13 cellular contexts compared by ENCODE assay signal in genomic region chrX:34653811-34654210, GRCh38. TPM values are rescaled to one million over a fixed set of nuclear protein-coding genes. Genes with fewer than 3 reads are reported as not detected.
A peak's percentile ranks its signal among the peaks of the same experiment; 100 is the strongest.
DNase-seq lines count a peak whose midpoint lies in the region; ATAC-seq, FAIRE-seq and TF ChIP-seq lines count a peak whose summit lies in the region.
"Had no signal": no experiment of that assay in that cellular context is flagged by ENCODE, and none has a peak within 500 bp of the region (broad histone marks: within the 10 kb centered on the region; RNA-seq: fewer than 3 reads in every experiment).

No MANE protein-coding gene starts in this region.

- no peaks in the 10 kb centered on the region for H3F3A ChIP-seq in neural cell (ENCODE audit: insufficient read depth, low read length, poor library complexity, severe bottlenecking)

- CTCF ChIA-PET in HepG2 (lab: Yijun Ruan, JAX; ENCODE audit: low intra/inter-chr PET ratio, low total read pairs), result no interaction called here

- DNase-seq in HepG2 (ENCODE audit: low spot score) (no peak), esophagus muscularis mucosa (ENCODE audit: extremely low spot score) (no peak), aorta (no peak), NCI-H2107 treated with DMSO at 0.1 percent for 48 hours (lab: John Stamatoyannopoulos, UW; ENCODE audit: unreplicated experiment) (no peak)
- DNase-seq: activated CD4-positive, alpha-beta T cell treated with anti-CD3 and anti-CD28 coated beads for 1 hour; AML-193; foreskin melanocyte; NCI-H187; stimulated activated CD4-positive, alpha-beta T cell treated with anti-CD3 and anti-CD28 coated beads, Interleukin-4, amount 100 ng/mL, for 4 hours had no signal

- no peak for FAIRE-seq in HepG2 (lab: Jason Lieb, UNC)

- H3K79me2 ChIP-seq in HepG2 (ENCODE audit: insufficient read depth, low read length) (no peaks in the 10 kb centered on the region), neural cell (replicated peaks; ENCODE audit: insufficient read depth, low read length) (peaks cover 57% of the 10 kb centered on the region)

- intact Hi-C loops in HepG2 (cut with micrococcal nuclease; ENCODE audit: unreplicated experiment) (no loop called here), esophagus muscularis mucosa (cut with DNase I) (loop anchor here (10.0 kb wide), 1 partner anchor 231 kb away; no protein-coding TSS in a partner anchor), aorta (cut with DNase I) (loop anchor here (10.0 kb wide), 2 partner anchors 221 to 231 kb away; no protein-coding TSS in a partner anchor)

- no peak overlapping the region for H3K4me2 ChIP-seq in HepG2 (ENCODE audit: low read depth, low read length)
- H3K4me2 ChIP-seq in neural cell (ENCODE audit: low read length), result peak overlapping the region; percentile 78

- peak overlapping the region; percentile 23 to 72 (median 42) for H3K4me3 ChIP-seq in liver (ENCODE audit: low read depth in 1 of 3, low read length in 3 of 3)
- H3K4me3 ChIP-seq in HepG2 (replicated peaks in 1 of 3; ENCODE audit: insufficient read depth in 1 of 3, low read depth in 2 of 3, low read length in 3 of 3), result no peak overlapping the region
- peak overlapping the region; percentile 69 to 84 (median 70) for H3K4me3 ChIP-seq in esophagus muscularis mucosa
- peak overlapping the region; percentile 75 for H3K4me3 ChIP-seq in neural cell (ENCODE audit: low read length)
- peak overlapping the region; percentile 89 to 92 for H3K4me3 ChIP-seq in aorta (ENCODE audit: low read length in 2 of 2)

- H3K4me1 ChIP-seq in liver (ENCODE audit: control insufficient read depth in 4 of 4, insufficient read depth in 4 of 4, low read length in 3 of 4) (peaks cover 0 to 7% (median 0%) of the 10 kb centered on the region in 4 donors), HepG2 (ENCODE audit: insufficient read depth, low read length) (no peaks in the 10 kb centered on the region), esophagus muscularis mucosa (peaks cover 3 to 33% (median 11%) of the 10 kb centered on the region in 4 donors), aorta (ENCODE audit: control insufficient read depth in 1 of 2, insufficient read depth in 2 of 2, low read length in 2 of 2) (peaks cover 0 to 2% of the 10 kb centered on the region in 2 donors)

- TF ChIP-seq RAD21 in liver (IDR thresholded peaks at IDR 0.05) (no peak), HepG2 (CRISPR knock-in tag; IDR thresholded peaks at IDR 0.05) (no peak), neural cell (conservative IDR thresholded peaks at IDR 0.05) (no peak)

- H3K27ac ChIP-seq in liver (ENCODE audit: low read depth in 1 of 2, low read length in 2 of 2) (peak overlapping the region; percentile 31 to 67), HepG2 (ENCODE audit: extremely low read length, insufficient read depth, low read length) (no peak overlapping the region), esophagus muscularis mucosa (replicated peaks in 1 of 4) (peak overlapping the region; percentile 85 to 90 (median 88)), neural cell (ENCODE audit: low read length) (peak overlapping the region; percentile 66), aorta (ENCODE audit: low read depth in 1 of 2, low read length in 2 of 2) (peak overlapping the region in 1 of 2 donors; percentile 43)

- H4K20me1 ChIP-seq in HepG2 (ENCODE audit: insufficient read depth, low read length) (no peaks in the 10 kb centered on the region), neural cell (ENCODE audit: insufficient read depth) (no peaks in the 10 kb centered on the region)

- no TSS peak for BruUV-seq in HepG2 (replicated peaks; lab: Mats Ljungman, UMichigan)

- POLR2A ChIA-PET in HepG2 (lab: Yijun Ruan, JAX), result no interaction called here

- no peaks in the 10 kb centered on the region for H3K9me2 ChIP-seq in neural cell (ENCODE audit: insufficient read depth, low read length)

- TF ChIP-seq EP300 in HepG2 (IDR thresholded peaks at IDR 0.05; ENCODE audit: low read depth in 2 of 2, low read length in 2 of 2), result no peak
- no peak for TF ChIP-seq EP300 in HepG2 (CRISPR knock-in tag; IDR thresholded peaks at IDR 0.05; ENCODE audit: borderline replicate concordance)
- no peak for TF ChIP-seq EP300 in esophagus muscularis mucosa (IDR thresholded peaks at IDR 0.05)
- TF ChIP-seq EP300 in neural cell (conservative IDR thresholded peaks at IDR 0.05; ENCODE audit: poor library complexity, severe bottlenecking), result no peak

- peak overlapping the region; percentile 27 to 43 for H3K9ac ChIP-seq in liver (ENCODE audit: low read depth in 1 of 2, low read length in 2 of 2)
- no peak overlapping the region for H3K9ac ChIP-seq in HepG2 (ENCODE audit: insufficient read depth, low read depth, low read length)
- H3K9ac ChIP-seq in neural cell (ENCODE audit: low read length), result peak overlapping the region; percentile 72

- no peaks in the 10 kb centered on the region for H3K27me3 ChIP-seq in liver (ENCODE audit: control insufficient read depth in 4 of 4, insufficient read depth in 4 of 4, low read length in 3 of 4)
- H3K27me3 ChIP-seq in HepG2 (ENCODE audit: control insufficient read depth in 1 of 2, insufficient read depth in 2 of 2, low read length in 2 of 2), result no peaks in the 10 kb centered on the region
- H3K27me3 ChIP-seq in esophagus muscularis mucosa, result no peaks in the 10 kb centered on the region
- H3K27me3 ChIP-seq in neural cell (ENCODE audit: insufficient read depth, low read depth, low read length), result no peaks in the 10 kb centered on the region
- no peaks in the 10 kb centered on the region for H3K27me3 ChIP-seq in aorta (ENCODE audit: control insufficient read depth in 1 of 2, insufficient read depth in 2 of 2, low read length in 1 of 2)

- ATAC-seq in HepG2 (no peak), aorta (ENCODE audit: low FRiP score) (no peak), GM21737 (IDR thresholded peaks at IDR 0.05; ENCODE audit: unreplicated experiment) (no peak), HG03095 (IDR thresholded peaks at IDR 0.05; ENCODE audit: unreplicated experiment) (no peak)

- no peak for TF ChIP-seq POLR2A in HepG2 (IDR thresholded peaks at IDR 0.05; ENCODE audit: insufficient read depth in 1 of 2, low read depth in 2 of 2, low read length in 2 of 2)
- no peak for TF ChIP-seq POLR2A in esophagus muscularis mucosa (IDR thresholded peaks at IDR 0.05; ENCODE audit: low read depth)

- no peak overlapping the region for H2AFZ ChIP-seq in HepG2 (ENCODE audit: low read length)
- H2AFZ ChIP-seq in neural cell (ENCODE audit: low read depth, low read length), result no peak overlapping the region

- H3K9me3 ChIP-seq in liver (ENCODE audit: control insufficient read depth in 4 of 4, low read length in 3 of 4), result no peaks in the 10 kb centered on the region
- no peaks in the 10 kb centered on the region for H3K9me3 ChIP-seq in HepG2 (ENCODE audit: low read length)
- H3K9me3 ChIP-seq in esophagus muscularis mucosa, result no peaks in the 10 kb centered on the region
- H3K9me3 ChIP-seq in neural cell (ENCODE audit: low read length), result no peaks in the 10 kb centered on the region
- no peaks in the 10 kb centered on the region for H3K9me3 ChIP-seq in aorta (ENCODE audit: control insufficient read depth, low read length)

- H3K36me3 ChIP-seq in liver (ENCODE audit: control insufficient read depth in 4 of 4, insufficient read depth in 3 of 4, low read depth in 1 of 4, low read length in 3 of 4) (no peaks in the 10 kb centered on the region), HepG2 (replicated peaks in 1 of 2; ENCODE audit: control insufficient read depth in 1 of 2, insufficient read depth in 2 of 2, low read length in 2 of 2) (no peaks in the 10 kb centered on the region), esophagus muscularis mucosa (no peaks in the 10 kb centered on the region), neural cell (ENCODE audit: insufficient read depth, low read length) (no peaks in the 10 kb centered on the region), aorta (ENCODE audit: control insufficient read depth in 1 of 2, insufficient read depth in 2 of 2, low read length in 1 of 2) (no peaks in the 10 kb centered on the region)

- 30% methylated on average over 6 of the region's 6 CpGs for WGBS in liver
- whole genome bisulfite sequencing in HepG2 (ENCODE audit: low lambda C conversion rate), result 48% methylated on average over 6 of the region's 6 CpGs
- 55% methylated on average over 6 of the region's 6 CpGs for WGBS in esophagus muscularis mucosa
- WGBS in aorta, 2 donors, result 8 to 36% methylated on average over 6 of the region's 6 CpGs

- in situ Hi-C loops in HepG2 (cut with HindIII; ENCODE audit: extremely low pct_ligation_motif_present, low pct_unique_long_range_greater_than_20kb), result no loop called here

- TF ChIP-seq CTCF in liver (IDR thresholded peaks at IDR 0.05; ENCODE audit: low read depth, low read length, missing input control) (no peak), HepG2 (CRISPR knock-in tag; IDR thresholded peaks at IDR 0.05) (no peak), esophagus muscularis mucosa (IDR thresholded peaks at IDR 0.05) (no peak), neural cell (IDR thresholded peaks at IDR 0.05; ENCODE audit: poor library complexity, severe bottlenecking) (no peak)

RNA-seq across cellular contexts. Expression of gene TMEM47, which starts 3.3 kb away (rescaled TPM):
- total RNA-seq in liver, result 10 to 100 TPM in 1 of 2 donors, 1 to 10 TPM in 1; 7.1 to 13.4 TPM
- polyA plus RNA-seq in liver, result 10 to 100 TPM in 1 of 2 donors, 1 to 10 TPM in 1; 7.6 to 11.3 TPM
- total RNA-seq in HepG2 (2016; rRNA removed; fragmentation: Illumina TruSeq; extraction: Trizol), result not detected in 2 replicates
- total RNA-seq in HepG2 (2016; cell fraction: cytosol; rRNA removed; fragmentation: Illumina TruSeq; extraction: Trizol; ENCODE audit: low read depth), result not detected in 2 replicates
- not detected in 2 replicates for total RNA-seq in HepG2 (2016; cell fraction: insoluble cytoplasmic fraction; rRNA removed; fragmentation: Illumina TruSeq; extraction: Trizol)
- not detected in 2 replicates for total RNA-seq in HepG2 (2016; cell fraction: membrane; rRNA removed; fragmentation: Illumina TruSeq; extraction: Trizol)
- not detected in 2 replicates for total RNA-seq in HepG2 (2016; cell fraction: nucleus; rRNA removed; fragmentation: Illumina TruSeq; extraction: Trizol)
- polyA plus RNA-seq in HepG2 (2011; rRNA removed), result not detected in 2 replicates
- polyA plus RNA-seq in HepG2 (2011; cell fraction: cytosol; rRNA removed), result not detected in 2 replicates
- polyA plus RNA-seq in HepG2 (2011; cell fraction: nucleus; rRNA removed), result not detected in 2 replicates
- not detected in 2 replicates for polyA plus RNA-seq in HepG2 (2012)
- polyA plus RNA-seq in HepG2 (2016; cell fraction: cytosol; fragmentation: Illumina TruSeq; extraction: Trizol; ENCODE audit: low read depth), result not detected in 2 replicates
- polyA plus RNA-seq in HepG2 (2016; cell fraction: insoluble cytoplasmic fraction; fragmentation: Illumina TruSeq; extraction: Trizol; ENCODE audit: low read depth), result not detected in 2 replicates
- polyA plus RNA-seq in HepG2 (2016; cell fraction: membrane; fragmentation: Illumina TruSeq; extraction: Trizol; ENCODE audit: low read depth), result not detected in 2 replicates
- not detected in 2 replicates for polyA plus RNA-seq in HepG2 (2016; cell fraction: nucleus; fragmentation: Illumina TruSeq; extraction: Trizol; ENCODE audit: insufficient read depth, low read depth)
- 10.3 TPM in 1 of 2 replicates, not detected in the other for polyA minus RNA-seq in HepG2 (2011; rRNA and poly(A)+ RNA removed; ENCODE audit: low replicate concordance)
- polyA minus RNA-seq in HepG2 (2011; cell fraction: cytosol; rRNA and poly(A)+ RNA removed), result 0.18 TPM in 1 of 2 replicates, not detected in the other
- polyA minus RNA-seq in HepG2 (2011; cell fraction: nucleus; rRNA and poly(A)+ RNA removed), result not detected in 2 replicates
- total RNA-seq in esophagus muscularis mucosa, result 100 to 1,000 TPM; 124 to 261 (median 192) TPM
- polyA plus RNA-seq in neural cell, result 24.8 and 29.1 TPM in 2 replicates
- polyA minus RNA-seq in neural cell, result 52.6 and 55.5 TPM in 2 replicates
- total RNA-seq in aorta, result 100 to 1,000 TPM; 123 to 287 TPM
- polyA plus RNA-seq in aorta, result 100 to 1,000 TPM; 109 to 118 TPM

Comparison
In these comparisons a context has a peak if more than half of its experiments do, and no peak if none do; other contexts are left out.
1. H3K4me3 ChIP-seq: peak in liver (3 of 3), esophagus muscularis mucosa (4 of 4), neural cell (single experiment) and aorta (2 of 2); none in HepG2 (0 of 3).
2. RNA of gene TMEM47, which starts 3.3 kb away (total RNA-seq): 123 to 287 TPM in aorta and 124 to 261 TPM in esophagus muscularis mucosa; 7.1 to 13.4 TPM in liver and not detected in HepG2; every median in the first group is over 4 times any median in the second.